In genomic region chr19:49988433-49988832, GRCh38 we compare ENCODE assay signal across 16 cellular contexts. TPM values are rescaled to one million over a fixed set of nuclear protein-coding genes. Genes with fewer than 3 reads are reported as not detected.
DNase-seq lines count a peak whose midpoint lies in the region; ATAC-seq and TF ChIP-seq lines count a peak whose summit lies in the region.
"Had no signal": no experiment of that assay in that cellular context is flagged by ENCODE, and none has a peak within 500 bp of the region (broad histone marks: within the 10 kb centered on the region; RNA-seq: fewer than 3 reads in every experiment).

No MANE protein-coding gene starts in this region.

- H2AFZ ChIP-seq in PC-3 (ENCODE audit: low read length): no peak overlapping the region

- H3K9me3 ChIP-seq in PC-3 (ENCODE audit: low read length) (no peaks in the 10 kb centered on the region), adrenal gland (replicated peaks in 1 of 3) (no peaks in the 10 kb centered on the region), colonic mucosa (no peaks in the 10 kb centered on the region)
- H3K9me3 ChIP-seq: body of pancreas, mucosa of descending colon, upper lobe of left lung had no signal

- H3K4me3 Mint-ChIP-seq in endothelial cell (ENCODE audit: unreplicated experiment): peak overlapping the region; percentile 17

- POLR2A ChIA-PET in PC-3 (lab: Charles Lee; ENCODE audit: unreplicated experiment): no interaction called here

- H3K9me2 ChIP-seq in PC-3 (replicated peaks; ENCODE audit: low read length): no peaks in the 10 kb centered on the region

- H3K79me2 ChIP-seq in PC-3 (ENCODE audit: low read length): no peaks in the 10 kb centered on the region

- no peak for TF ChIP-seq POLR2A in adrenal gland (IDR thresholded peaks at IDR 0.05)

- H3K27ac ChIP-seq in PC-3 (ENCODE audit: low read length) (peak overlapping the region; percentile 32), adrenal gland (no peak overlapping the region), colonic mucosa (no peak overlapping the region)
- H3K27ac ChIP-seq: body of pancreas, right atrium auricular region, upper lobe of left lung had no signal

- CTCF ChIA-PET in PC-3 (lab: Charles Lee): no interaction called here

- H3K36me3 Mint-ChIP-seq in endothelial cell (ENCODE audit: low read depth, unreplicated experiment): peaks cover 52% of the 10 kb centered on the region

- H4K20me1 ChIP-seq in PC-3 (ENCODE audit: low read length): 0 out of 2 replicates have a peak, but pooled peaks cover 13% of the 10 kb centered on the region

- H3K27ac Mint-ChIP-seq in endothelial cell (ENCODE audit: unreplicated experiment): no peak overlapping the region

- 93 to 97% (median 94%) methylated on average over 8 to 9 of the region's 9 CpGs for WGBS in adrenal gland, 4 donors

- peaks cover 4% of the 10 kb centered on the region for H3K9me3 Mint-ChIP-seq in endothelial cell (ENCODE audit: unreplicated experiment)

- H3F3A ChIP-seq in PC-3 (ENCODE audit: low read length, unreplicated experiment): no peaks in the 10 kb centered on the region

- intact Hi-C loops in PC-3 (cut with micrococcal nuclease): no loop called here
- intact Hi-C loops in adrenal gland (cut with DNase I): no loop called here
- intact Hi-C loops in colonic mucosa (cut with DNase I): no loop called here

- no peak overlapping the region for H3K4me2 ChIP-seq in PC-3 (ENCODE audit: low read length)

- H3K4me3 ChIP-seq in PC-3 (ENCODE audit: low read length) (no peak overlapping the region), adrenal gland (no peak overlapping the region), colonic mucosa (no peak overlapping the region)
- H3K4me3 ChIP-seq: body of pancreas, mucosa of descending colon, right atrium auricular region, upper lobe of left lung had no signal

- no peak overlapping the region for H3K9ac ChIP-seq in PC-3 (ENCODE audit: low read length)
- H3K9ac ChIP-seq in colonic mucosa (ENCODE audit: low read depth in 2 of 2, low read length in 2 of 2): no peak overlapping the region

- H3K36me3 ChIP-seq in PC-3 (ENCODE audit: low read depth, low read length) (peaks cover 30% of the 10 kb centered on the region), adrenal gland (replicated peaks in 1 of 2) (peaks cover 0 to 71% of the 10 kb centered on the region in 2 donors), colonic mucosa (no peaks in the 10 kb centered on the region)

- H3K4me1 ChIP-seq in PC-3 (ENCODE audit: insufficient read depth, low read length): peaks cover 14% of the 10 kb centered on the region
- peaks cover 0 to 2% of the 10 kb centered on the region in 2 donors for H3K4me1 ChIP-seq in adrenal gland (replicated peaks in 1 of 2)
- no peaks in the 10 kb centered on the region for H3K4me1 ChIP-seq in colonic mucosa
- H3K4me1 ChIP-seq: right atrium auricular region had no signal

- TF ChIP-seq CTCF in PC-3 (conservative IDR thresholded peaks at IDR 0.05; ENCODE audit: low read depth, low read length): no peak
- TF ChIP-seq CTCF in endothelial cell (IDR thresholded peaks at IDR 0.05; ENCODE audit: unreplicated experiment): no peak
- no peak for TF ChIP-seq CTCF in adrenal gland (IDR thresholded peaks at IDR 0.05)
- no peak for TF ChIP-seq CTCF in colonic mucosa (IDR thresholded peaks at IDR 0.05)

- H3K27me3 ChIP-seq in PC-3 (ENCODE audit: low read length) (no peaks in the 10 kb centered on the region), adrenal gland (no peaks in the 10 kb centered on the region), colonic mucosa (no peaks in the 10 kb centered on the region)
- H3K27me3 ChIP-seq: body of pancreas, right atrium auricular region, upper lobe of left lung had no signal

- peaks cover 6% of the 10 kb centered on the region for H3K27me3 Mint-ChIP-seq in endothelial cell (ENCODE audit: unreplicated experiment)

- H3K4me1 Mint-ChIP-seq in endothelial cell (ENCODE audit: unreplicated experiment): no peaks in the 10 kb centered on the region

- no TSS peak for BruUV-seq in PC-3 (replicated peaks; lab: Mats Ljungman, UMichigan)

- peak; percentile 66 for ATAC-seq in PC-3
- ATAC-seq: body of pancreas, mucosa of descending colon had no signal

- DNase-seq in activated T-cell treated with anti-CD3 and anti-CD28 coated beads for 48 hours (ENCODE audit: low read depth) (peak; percentile 32), PC-3 (peak; percentile 87), endothelial cell (ENCODE audit: low spot score) (no peak), NCI-H2171 treated with DMSO at 0.1 percent for 48 hours (lab: John Stamatoyannopoulos, UW) (no peak), adrenal gland (no peak), colonic mucosa (no peak)
- DNase-seq in activated T-cell treated with anti-CD3 and anti-CD28 coated beads, Interleukin-2, amount 50 U/mL, for 1 hour: no peak
- peak; percentile 26 to 29 for DNase-seq in stimulated activated CD4-positive, alpha-beta T cell treated with anti-CD3 and anti-CD28 coated beads, Interleukin-2, amount 100 ng/mL, for 24 hours
- DNase-seq: activated CD4-positive, CD25-positive, alpha-beta regulatory T cell treated with anti-CD3 and anti-CD28 coated beads, Interleukin-2, amount 50 U/mL, for 72 hours; AML-193; body of pancreas; NCI-H524; upper lobe of left lung had no signal

RNA-seq across cellular contexts. Expression of gene SIGLEC11, which starts 27.5 kb away (rescaled TPM):
- not detected in 2 replicates for total RNA-seq in PC-3 (2014; rRNA removed)
- not detected for total RNA-seq in endothelial cell (ENCODE audit: unreplicated experiment)
- total RNA-seq in adrenal gland: 100 to 1,000 TPM in 2 of 8 donors, 10 to 100 TPM in 6; 11.7 to 140 (median 53.6) TPM
- polyA plus RNA-seq in adrenal gland: 10 to 100 TPM; 11.2 to 27.6 (median 20.9) TPM
- under 1 TPM; 0.32 to 0.45 TPM for total RNA-seq in colonic mucosa
- total RNA-seq: SK-MEL-5 had no signal

RNA-seq across cellular contexts. Expression of gene VRK3, which starts 36.7 kb away (rescaled TPM):
- 26.0 and 36.3 TPM in 2 replicates for total RNA-seq in PC-3 (2014; rRNA removed)
- total RNA-seq in endothelial cell (ENCODE audit: unreplicated experiment): 51.2 TPM
- total RNA-seq in adrenal gland: 10 to 100 TPM; 28.1 to 60.3 (median 48.3) TPM
- polyA plus RNA-seq in adrenal gland: 10 to 100 TPM; 12.1 to 47.2 (median 26.5) TPM
- 10 to 100 TPM; 50.0 to 77.7 TPM for total RNA-seq in colonic mucosa

RNA-seq across cellular contexts. Expression of gene ZNF473, which starts 37.4 kb away (rescaled TPM):
- total RNA-seq in PC-3 (2014; rRNA removed): 18.4 and 18.5 TPM in 2 replicates
- 10.9 TPM for total RNA-seq in endothelial cell (ENCODE audit: unreplicated experiment)
- 10 to 100 TPM in 1 of 8 donors, 1 to 10 TPM in 7; 6.0 to 10.3 (median 9.1) TPM for total RNA-seq in adrenal gland
- 10 to 100 TPM in 1 of 3 donors, 1 to 10 TPM in 2; 2.7 to 13.2 (median 3.0) TPM for polyA plus RNA-seq in adrenal gland
- total RNA-seq in colonic mucosa: 1 to 10 TPM; 5.9 to 7.6 TPM

RNA-seq across cellular contexts. Expression of gene NUP62, which starts 59.1 kb away (rescaled TPM):
- total RNA-seq in PC-3 (2014; rRNA removed) (129 and 149 TPM in 2 replicates), endothelial cell (ENCODE audit: unreplicated experiment) (60.9 TPM), adrenal gland (10 to 100 TPM; 29.3 to 71.8 (median 56.1) TPM), colonic mucosa (10 to 100 TPM; 34.8 to 59.8 TPM)
- polyA plus RNA-seq in adrenal gland: 10 to 100 TPM; 26.4 to 47.8 (median 31.9) TPM

RNA-seq across cellular contexts. Expression of gene ATF5, which starts 59.4 kb away (rescaled TPM):
- total RNA-seq in PC-3 (2014; rRNA removed) (50.7 and 75.5 TPM in 2 replicates), endothelial cell (ENCODE audit: unreplicated experiment) (15.8 TPM), adrenal gland (100 to 1,000 TPM in 1 of 8 donors, 10 to 100 TPM in 7; 16.2 to 103 (median 48.7) TPM), colonic mucosa (10 to 100 TPM; 16.7 to 24.7 TPM)
- polyA plus RNA-seq in adrenal gland: 100 to 1,000 TPM in 1 of 3 donors, 10 to 100 TPM in 2; 67.3 to 114 (median 95.7) TPM

Comparison
In these comparisons a context has a peak if more than half of its experiments do, and no peak if none do; other contexts are left out.
1. DNase-seq: peak in activated T-cell treated with anti-CD3 and anti-CD28 coated beads for 48 hours (single experiment), PC-3 (single experiment) and stimulated activated CD4-positive, alpha-beta T cell treated with anti-CD3 and anti-CD28 coated beads, Interleukin-2, amount 100 ng/mL, for 24 hours (2 of 2); none in activated T-cell treated with anti-CD3 and anti-CD28 coated beads, Interleukin-2, amount 50 U/mL, for 1 hour (single experiment), endothelial cell (single experiment), NCI-H2171 treated with DMSO at 0.1 percent for 48 hours (single experiment), adrenal gland (0 of 7) and colonic mucosa (single experiment).
2. RNA of gene SIGLEC11, which starts 27.5 kb away (total RNA-seq): 11.7 to 140 TPM in adrenal gland; 0.32 to 0.45 TPM in colonic mucosa, not detected in PC-3 and not detected in endothelial cell (single experiment); every median in the first group is over 4 times any median in the second.